Comparison of ENCODE assay signal across 11 cellular contexts in the genomic region with DNA sequence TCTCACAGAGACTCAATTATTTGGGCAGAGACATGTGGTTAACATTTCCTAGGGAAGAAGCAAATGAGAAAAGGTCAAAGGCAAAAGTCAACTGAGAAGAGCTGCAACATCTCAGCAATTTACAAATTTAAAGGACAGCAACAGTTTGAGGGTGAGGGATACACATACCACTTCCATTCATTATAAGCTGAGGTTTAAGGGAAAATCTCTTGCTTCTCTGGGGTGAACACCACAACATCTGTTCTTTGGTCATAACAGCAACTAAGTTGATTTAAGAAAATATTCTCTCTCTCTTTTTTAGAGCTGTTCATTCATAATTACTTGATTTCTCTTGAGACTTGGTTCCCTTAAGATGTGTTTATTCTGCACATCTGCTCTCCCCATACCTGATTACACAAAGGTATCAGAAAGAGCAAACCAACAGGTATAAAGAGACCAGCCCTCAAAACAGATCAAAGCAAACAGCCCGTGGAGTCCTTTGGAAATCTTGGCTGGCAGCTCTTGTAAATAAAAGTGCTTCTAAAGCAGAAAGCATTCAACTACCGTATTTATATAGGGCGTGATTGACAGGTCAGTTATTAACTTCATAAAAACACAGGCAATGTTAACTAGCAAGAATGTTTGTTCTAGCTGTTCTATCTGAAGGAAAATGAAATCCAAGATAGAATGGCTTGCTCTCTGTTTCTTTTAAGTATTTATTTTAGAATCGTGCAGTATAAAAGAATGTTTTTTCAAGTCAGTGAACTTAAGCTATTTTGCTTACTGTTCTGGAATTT.
DNase-seq lines count a peak whose midpoint lies in the region; ATAC-seq, FAIRE-seq and TF ChIP-seq lines count a peak whose summit lies in the region.
"Had no signal": no experiment of that assay in that cellular context is flagged by ENCODE, and none has a peak within 500 bp of the region (broad histone marks: within the 10 kb centered on the region; RNA-seq: fewer than 3 reads in every experiment).

No MANE protein-coding gene starts in this region.

- ATAC-seq in HepG2 (peak; percentile 94), HG02623 (IDR thresholded peaks at IDR 0.05; ENCODE audit: unreplicated experiment) (no peak)

- no peaks in the 10 kb centered on the region for H4K20me1 ChIP-seq in HepG2 (ENCODE audit: insufficient read depth, low read length)

- H3K79me2 ChIP-seq in HepG2 (ENCODE audit: insufficient read depth, low read length), result no peaks in the 10 kb centered on the region

- H3K4me1 ChIP-seq in SJSA1 (replicated peaks) (peaks cover 69% of the 10 kb centered on the region), HepG2 (ENCODE audit: insufficient read depth, low read length) (peaks cover 78% of the 10 kb centered on the region), transverse colon (peaks cover 0 to 69% (median 39%) of the 10 kb centered on the region in 4 donors)

- H3K4me3 ChIP-seq in SJSA1, result no peak overlapping the region
- H3K4me3 ChIP-seq in HepG2 (replicated peaks in 1 of 3; ENCODE audit: insufficient read depth in 1 of 3, low read depth in 2 of 3, low read length in 3 of 3), result peak overlapping the region in 1 of 3 experiments; percentile 3; a peak in 1 of 6 replicates
- H3K4me3 ChIP-seq in transverse colon, result no peak overlapping the region
- H3K4me3 ChIP-seq: testis had no signal

- TF ChIP-seq POLR2A in HepG2 (IDR thresholded peaks at IDR 0.05; ENCODE audit: insufficient read depth in 1 of 2, low read depth in 2 of 2, low read length in 2 of 2), result no peak
- TF ChIP-seq POLR2A in transverse colon (IDR thresholded peaks at IDR 0.05), result no peak

- POLR2A ChIA-PET in HepG2 (lab: Yijun Ruan, JAX), result interaction anchor here (1.0 to 1.4 kb wide), 7 partner anchors 12 to 532 kb away, joined by 3 to 11 read pairs (median 4); a partner anchor contains a TSS

- H3K9me3 ChIP-seq in SJSA1 (replicated peaks) (no peaks in the 10 kb centered on the region), HepG2 (ENCODE audit: low read length) (no peaks in the 10 kb centered on the region), transverse colon (no peaks in the 10 kb centered on the region)
- H3K9me3 ChIP-seq: testis had no signal

- CTCF ChIA-PET in HepG2 (lab: Yijun Ruan, JAX; ENCODE audit: low intra/inter-chr PET ratio, low total read pairs), result no interaction called here

- no peak overlapping the region for H2AFZ ChIP-seq in HepG2 (ENCODE audit: low read length)

- TF ChIP-seq CTCF in HepG2 (CRISPR knock-in tag; IDR thresholded peaks at IDR 0.05) (no peak), transverse colon (IDR thresholded peaks at IDR 0.05) (no peak)

- DNase-seq in NCI-H2107 treated with DMSO at 0.1 percent for 48 hours (lab: John Stamatoyannopoulos, UW; ENCODE audit: unreplicated experiment) (peak; percentile 31), NCI-H2107 (lab: John Stamatoyannopoulos, UW) (no peak), SJSA1 (ENCODE audit: low read depth in 1 of 2, low spot score in 2 of 2) (peak in 1 of 2 experiments; percentile 54), HepG2 (ENCODE audit: low spot score) (peak; percentile 97), transverse colon (no peak)
- no peak for DNase-seq in effector CD8-positive, alpha-beta T cell (lab: John Stamatoyannopoulos, UW)
- no peak for DNase-seq in stimulated activated CD4-positive, alpha-beta T cell treated with anti-CD3 and anti-CD28 coated beads, Interleukin-1b, Interleukin-23, amount 100 ng/mL, for 48 hours
- DNase-seq: activated naive CD4-positive, alpha-beta T cell treated with anti-CD3 and anti-CD28 coated beads for 36 hours; midbrain; testis had no signal

- no TSS peak for BruUV-seq in HepG2 (replicated peaks; lab: Mats Ljungman, UMichigan)

- H3K27ac ChIP-seq in SJSA1 (peak overlapping the region; percentile 34), HepG2 (ENCODE audit: extremely low read length, insufficient read depth, low read length) (peak overlapping the region; percentile 38), transverse colon (peak overlapping the region; percentile 64 to 66 (median 64))

- H3K9ac ChIP-seq in HepG2 (ENCODE audit: insufficient read depth, low read depth, low read length), result peak overlapping the region; percentile 0; the same call in 1 of the 2 replicates

- under 1% methylated on average over 4 of the region's 4 CpGs for WGBS in HepG2 (ENCODE audit: low lambda C conversion rate)
- WGBS in transverse colon (ENCODE audit: low coverage in 1 of 2), 2 donors, result 30 to 41% methylated on average over 4 of the region's 4 CpGs

- TF ChIP-seq EP300 in HepG2 (IDR thresholded peaks at IDR 0.05; ENCODE audit: low read depth in 2 of 2, low read length in 2 of 2), result peak in 1 of 2 experiments; percentile 95; a peak in 2 of 4 replicates
- peak; percentile 70; the same call in 1 of the 2 replicates for TF ChIP-seq EP300 in HepG2 (CRISPR knock-in tag; IDR thresholded peaks at IDR 0.05; ENCODE audit: borderline replicate concordance)
- TF ChIP-seq EP300 in transverse colon (IDR thresholded peaks at IDR 0.05; ENCODE audit: low read depth), result no peak

- intact Hi-C loops in HepG2 (cut with micrococcal nuclease; ENCODE audit: unreplicated experiment) (no loop called here), transverse colon (cut with DNase I; ENCODE audit: low total_unique reads) (no loop called here)

- in situ Hi-C loops in HepG2 (cut with HindIII; ENCODE audit: extremely low pct_ligation_motif_present, low pct_unique_long_range_greater_than_20kb) (no loop called here), transverse colon (cut with MboI; ENCODE audit: low pct_ligation_motif_present in 1 of 4, low pct_unique_long_range_greater_than_20kb in 1 of 4, low sequenced_read_pairs in 3 of 4) (no loop called here)

- TF ChIP-seq RAD21 in HepG2 (CRISPR knock-in tag; IDR thresholded peaks at IDR 0.05), result no peak

- peak; percentile 69 for FAIRE-seq in HepG2 (lab: Jason Lieb, UNC)

- peak overlapping the region; percentile 54 for H3K4me2 ChIP-seq in HepG2 (ENCODE audit: low read depth, low read length)

- H3K27me3 ChIP-seq in SJSA1 (replicated peaks) (no peaks in the 10 kb centered on the region), HepG2 (ENCODE audit: control insufficient read depth in 1 of 2, insufficient read depth in 2 of 2, low read length in 2 of 2) (no peaks in the 10 kb centered on the region), transverse colon (no peaks in the 10 kb centered on the region)
- H3K27me3 ChIP-seq: testis had no signal

- no peaks in the 10 kb centered on the region for H3K36me3 ChIP-seq in SJSA1
- H3K36me3 ChIP-seq in HepG2 (replicated peaks in 1 of 2; ENCODE audit: control insufficient read depth in 1 of 2, insufficient read depth in 2 of 2, low read length in 2 of 2), result no peaks in the 10 kb centered on the region
- H3K36me3 ChIP-seq in transverse colon, result no peaks in the 10 kb centered on the region

TF ChIP-seq in HepG2, 621 proteins besides CTCF, POLR2A, EP300 and RAD21 (continues in another document):
- TF ChIP-seq PPARG (CRISPR knock-in tag; conservative IDR thresholded peaks at IDR 0.05), result peak; percentile 83; the same call in 1 of the 2 replicates
- peak; percentile 56; the same call in 1 of the 2 replicates for TF ChIP-seq SNAPC2 (CRISPR knock-in tag; IDR thresholded peaks at IDR 0.05)
- TF ChIP-seq, protein P1, sequence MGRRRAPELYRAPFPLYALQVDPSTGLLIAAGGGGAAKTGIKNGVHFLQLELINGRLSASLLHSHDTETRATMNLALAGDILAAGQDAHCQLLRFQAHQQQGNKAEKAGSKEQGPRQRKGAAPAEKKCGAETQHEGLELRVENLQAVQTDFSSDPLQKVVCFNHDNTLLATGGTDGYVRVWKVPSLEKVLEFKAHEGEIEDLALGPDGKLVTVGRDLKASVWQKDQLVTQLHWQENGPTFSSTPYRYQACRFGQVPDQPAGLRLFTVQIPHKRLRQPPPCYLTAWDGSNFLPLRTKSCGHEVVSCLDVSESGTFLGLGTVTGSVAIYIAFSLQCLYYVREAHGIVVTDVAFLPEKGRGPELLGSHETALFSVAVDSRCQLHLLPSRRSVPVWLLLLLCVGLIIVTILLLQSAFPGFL (CRISPR knock-in tag; IDR thresholded peaks at IDR 0.05), result no peak
- no peak for TF ChIP-seq ZNF382 (CRISPR knock-in tag; IDR thresholded peaks at IDR 0.05; ENCODE audit: borderline replicate concordance)
- peak; percentile 87 for TF ChIP-seq SAP130 (CRISPR knock-in tag; IDR thresholded peaks at IDR 0.05; ENCODE audit: low read depth)
- TF ChIP-seq ZNF83 (CRISPR knock-in tag; IDR thresholded peaks at IDR 0.05; ENCODE audit: borderline replicate concordance), result no peak
- peak; percentile 84 for TF ChIP-seq ZNF124 (CRISPR knock-in tag; IDR thresholded peaks at IDR 0.05)
- peak; percentile 34; the same call in 1 of the 2 replicates for TF ChIP-seq HNF4G (IDR thresholded peaks at IDR 0.05; ENCODE audit: borderline replicate concordance, low read depth, low read length)
- TF ChIP-seq HNF4G (CRISPR knock-in tag; IDR thresholded peaks at IDR 0.05; ENCODE audit: borderline replicate concordance, low read depth), result no peak
- peak; percentile 90 for TF ChIP-seq CREM (IDR thresholded peaks at IDR 0.05)
- no peak for TF ChIP-seq CREM (CRISPR knock-in tag; IDR thresholded peaks at IDR 0.05)
- peak; percentile 67; the same call in 1 of the 2 replicates for TF ChIP-seq TOE1 (CRISPR knock-in tag; IDR thresholded peaks at IDR 0.05)
- TF ChIP-seq, protein P2, sequence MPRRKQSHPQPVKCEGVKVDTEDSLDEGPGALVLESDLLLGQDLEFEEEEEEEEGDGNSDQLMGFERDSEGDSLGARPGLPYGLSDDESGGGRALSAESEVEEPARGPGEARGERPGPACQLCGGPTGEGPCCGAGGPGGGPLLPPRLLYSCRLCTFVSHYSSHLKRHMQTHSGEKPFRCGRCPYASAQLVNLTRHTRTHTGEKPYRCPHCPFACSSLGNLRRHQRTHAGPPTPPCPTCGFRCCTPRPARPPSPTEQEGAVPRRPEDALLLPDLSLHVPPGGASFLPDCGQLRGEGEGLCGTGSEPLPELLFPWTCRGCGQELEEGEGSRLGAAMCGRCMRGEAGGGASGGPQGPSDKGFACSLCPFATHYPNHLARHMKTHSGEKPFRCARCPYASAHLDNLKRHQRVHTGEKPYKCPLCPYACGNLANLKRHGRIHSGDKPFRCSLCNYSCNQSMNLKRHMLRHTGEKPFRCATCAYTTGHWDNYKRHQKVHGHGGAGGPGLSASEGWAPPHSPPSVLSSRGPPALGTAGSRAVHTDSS (CRISPR knock-in tag; conservative IDR thresholded peaks at IDR 0.05), result no peak
- peak; percentile 77; the same call in 1 of the 2 replicates for TF ChIP-seq GATA4 (IDR thresholded peaks at IDR 0.05; ENCODE audit: borderline replicate concordance, low read depth)
- no peak for TF ChIP-seq ZNF781 (CRISPR knock-in tag; IDR thresholded peaks at IDR 0.05; ENCODE audit: borderline replicate concordance, not compliant biosample characterization)
- no peak for TF ChIP-seq GTF3A (CRISPR knock-in tag; conservative IDR thresholded peaks at IDR 0.05)

Comparison
In these comparisons a context has a peak if more than half of its experiments do, and no peak if none do; other contexts are left out.
1. DNase-seq: peak in NCI-H2107 treated with DMSO at 0.1 percent for 48 hours (single experiment) and HepG2 (single experiment); none in NCI-H2107 (single experiment), transverse colon (single experiment), effector CD8-positive, alpha-beta T cell (single experiment) and stimulated activated CD4-positive, alpha-beta T cell treated with anti-CD3 and anti-CD28 coated beads, Interleukin-1b, Interleukin-23, amount 100 ng/mL, for 48 hours (single experiment).
2. Peak in every context shown above with its lines, with median percentiles within 50 percentile points of each other: H3K27ac ChIP-seq.